Comparison of ENCODE assay signal across 19 cellular contexts in the genomic region with DNA sequence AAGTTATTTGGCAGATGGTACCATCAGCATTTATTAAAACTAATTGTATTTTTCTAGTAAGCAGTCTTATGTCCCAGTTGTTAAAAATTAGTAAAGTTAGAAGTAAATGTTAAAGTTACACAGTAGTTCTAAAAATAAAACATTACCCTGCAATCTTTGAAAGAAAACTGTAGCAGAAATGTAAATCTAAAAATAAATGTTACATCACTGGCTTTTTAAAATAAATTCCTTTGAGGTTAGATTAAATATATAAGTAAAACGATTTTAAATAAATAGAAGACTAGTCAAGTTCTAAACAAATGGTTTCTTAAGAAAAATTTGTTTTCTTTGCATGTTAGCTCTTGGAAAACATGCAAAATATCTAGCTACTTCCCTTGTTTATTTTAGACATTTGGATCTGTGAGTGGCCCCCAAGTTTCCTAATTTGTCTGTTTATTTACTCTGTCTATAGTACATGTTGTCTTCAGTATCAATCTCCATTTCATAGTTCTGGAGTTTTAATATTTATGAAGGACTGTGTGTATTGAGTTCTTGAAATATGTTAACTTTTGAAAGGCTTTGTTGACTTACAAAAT. TPM values are rescaled to one million over a fixed set of nuclear protein-coding genes. Genes with fewer than 3 reads are reported as not detected.
DNase-seq lines count a peak whose midpoint lies in the region; ATAC-seq and TF ChIP-seq lines count a peak whose summit lies in the region.
"Had no signal": no experiment of that assay in that cellular context is flagged by ENCODE, and none has a peak within 500 bp of the region (broad histone marks: within the 10 kb centered on the region; RNA-seq: fewer than 3 reads in every experiment).

No MANE protein-coding gene starts in this region.

- H2AK5ac ChIP-seq in IMR-90 (ENCODE audit: low read depth, low read length): no peak overlapping the region

- H2BK20ac ChIP-seq in IMR-90 (ENCODE audit: low read depth, low read length): no peak overlapping the region

- TF ChIP-seq RAD21 in IMR-90 (IDR thresholded peaks at IDR 0.05; ENCODE audit: low read length): no peak

- no peaks in the 10 kb centered on the region for H3K79me2 ChIP-seq in parathyroid adenoma

- H3K4me1 ChIP-seq in IMR-90 (ENCODE audit: control insufficient read depth, insufficient read depth, low read length): no peaks in the 10 kb centered on the region
- H3K4me1 ChIP-seq in parathyroid adenoma: peaks cover 4% of the 10 kb centered on the region

- H3K27ac Mint-ChIP-seq in endothelial cell (ENCODE audit: unreplicated experiment): peak overlapping the region; percentile 72
- H3K27ac Mint-ChIP-seq: stimulated activated naive B cell treated with anti-CD40 and anti-IgM and Interleukin-4, amounts not matched to agents 10 μg/mL and 1 μg/mL and 100 μg/mL, for 72 hours had no signal

- H4K20me1 ChIP-seq in IMR-90 (ENCODE audit: insufficient read depth, low read length): peaks cover 4% of the 10 kb centered on the region; the same call in 1 of the 2 replicates

- no peaks in the 10 kb centered on the region for H3K9me1 ChIP-seq in IMR-90 (ENCODE audit: insufficient read depth, low read length)

- TF ChIP-seq CTCF in IMR-90 (conservative IDR thresholded peaks at IDR 0.05; ENCODE audit: low read depth, low read length) (no peak), endothelial cell (IDR thresholded peaks at IDR 0.05; ENCODE audit: unreplicated experiment) (no peak), parathyroid adenoma (IDR thresholded peaks at IDR 0.05) (no peak)

- H3K36me3 Mint-ChIP-seq in endothelial cell (ENCODE audit: low read depth, unreplicated experiment): no peaks in the 10 kb centered on the region
- H3K36me3 Mint-ChIP-seq: CD4-positive, CD25-positive, alpha-beta regulatory T cell had no signal

- H2BK120ac ChIP-seq in IMR-90 (ENCODE audit: low read depth, low read length): no peak overlapping the region

- no peak overlapping the region for H3K56ac ChIP-seq in IMR-90 (ENCODE audit: extremely low read depth, insufficient read depth, low read length)

- no peak overlapping the region for H4K8ac ChIP-seq in IMR-90 (ENCODE audit: low read depth in 2 of 2, low read length in 2 of 2)

- H3K4me3 ChIP-seq in IMR-90 (ENCODE audit: insufficient read depth, low read depth, low read length): no peak overlapping the region
- H3K4me3 ChIP-seq in parathyroid adenoma (ENCODE audit: low read depth, low read length): no peak overlapping the region
- H3K4me3 ChIP-seq: cardiac muscle cell had no signal

- no peak overlapping the region for H4K5ac ChIP-seq in IMR-90 (ENCODE audit: low read depth, low read length)

- no peak overlapping the region for H3K14ac ChIP-seq in IMR-90 (replicated peaks; ENCODE audit: low read depth, low read length)

- H3K4me1 Mint-ChIP-seq in endothelial cell (ENCODE audit: unreplicated experiment): no peaks in the 10 kb centered on the region

- no peak overlapping the region for H4K91ac ChIP-seq in IMR-90 (ENCODE audit: insufficient read depth, low read depth, low read length)

- POLR2A ChIA-PET in IMR-90 (lab: Charles Lee; ENCODE audit: unreplicated experiment): no interaction called here

- CTCF ChIA-PET in IMR-90 (lab: Yijun Ruan, JAX): interaction anchor here (1.1 kb wide), 1 partner anchor 9 kb away, joined by 4 read pairs; no protein-coding TSS in a partner anchor

- H3K79me1 ChIP-seq in IMR-90 (ENCODE audit: low read depth in 1 of 2, low read length in 2 of 2): no peaks in the 10 kb centered on the region; a peak in 1 of 4 replicates

- H3K4me2 ChIP-seq in IMR-90 (ENCODE audit: low read depth, low read length): 0 out of 2 replicates have a peak overlapping the region, but pooled peaks have one; percentile 39
- H3K4me2 ChIP-seq in parathyroid adenoma (ENCODE audit: low read length): peak overlapping the region; percentile 26

- H3K36me3 ChIP-seq in IMR-90 (ENCODE audit: control insufficient read depth, insufficient read depth, low read length): no peaks in the 10 kb centered on the region
- peaks cover 6% of the 10 kb centered on the region for H3K36me3 ChIP-seq in parathyroid adenoma (ENCODE audit: control insufficient read depth, insufficient read depth, low read length)
- H3K36me3 ChIP-seq: cardiac muscle cell had no signal

- H3K9me3 Mint-ChIP-seq in endothelial cell (ENCODE audit: unreplicated experiment): no peaks in the 10 kb centered on the region
- H3K9me3 Mint-ChIP-seq: CD4-positive, CD25-positive, alpha-beta regulatory T cell; stimulated activated naive B cell treated with anti-CD40 and anti-IgM and Interleukin-4, amounts not matched to agents 10 μg/mL and 1 μg/mL and 100 μg/mL, for 72 hours had no signal

- no peak overlapping the region; the same call in 1 of the 2 replicates for H3K4ac ChIP-seq in IMR-90 (ENCODE audit: low read depth, low read length)

- intact Hi-C loops in IMR-90 (cut with micrococcal nuclease): no loop called here

- H3K27ac ChIP-seq in IMR-90 (ENCODE audit: insufficient read depth, low read length): no peak overlapping the region
- H3K27ac ChIP-seq in parathyroid adenoma: no peak overlapping the region
- H3K27ac ChIP-seq: 22Rv1, cardiac muscle cell had no signal

- H3K27me3 ChIP-seq in IMR-90 (ENCODE audit: control insufficient read depth, insufficient read depth, low read length) (no peaks in the 10 kb centered on the region), parathyroid adenoma (ENCODE audit: control insufficient read depth, insufficient read depth, low read length) (no peaks in the 10 kb centered on the region)
- H3K27me3 ChIP-seq: cardiac muscle cell had no signal

- in situ Hi-C loops in IMR-90 (cut with MboI; ENCODE audit: low sequenced_read_pairs): no loop called here

- H3K9me3 ChIP-seq in IMR-90 (ENCODE audit: control insufficient read depth, insufficient read depth, low read length) (no peaks in the 10 kb centered on the region), parathyroid adenoma (ENCODE audit: control insufficient read depth, low read length) (no peaks in the 10 kb centered on the region)

- peak overlapping the region; percentile 33 for H2BK5ac ChIP-seq in IMR-90 (ENCODE audit: low read depth, low read length, poor library complexity, severe bottlenecking)

- no TSS peak for BruUV-seq in IMR-90 (replicated peaks; lab: Mats Ljungman, UMichigan)

- no peak overlapping the region for H3K4me3 Mint-ChIP-seq in endothelial cell (ENCODE audit: unreplicated experiment)
- H3K4me3 Mint-ChIP-seq: CD4-positive, CD25-positive, alpha-beta regulatory T cell; stimulated activated naive B cell treated with anti-CD40 and anti-IgM and Interleukin-4, amounts not matched to agents 10 μg/mL and 1 μg/mL and 100 μg/mL, for 72 hours had no signal

- H2AK9ac ChIP-seq in IMR-90 (replicated peaks; ENCODE audit: low read depth, low read length, poor library complexity): no peak overlapping the region

- no peak overlapping the region for H2BK15ac ChIP-seq in IMR-90 (ENCODE audit: low read depth, low read length)

- no peak overlapping the region for H2AFZ ChIP-seq in IMR-90 (replicated peaks; ENCODE audit: low read length, poor library complexity)
- H2AFZ ChIP-seq in parathyroid adenoma: no peak overlapping the region

- dilution Hi-C loops in IMR-90 (cut with HindIII; ENCODE audit: low sequenced_read_pairs, unreplicated experiment): no loop called here

- no peak overlapping the region for H3K9ac ChIP-seq in IMR-90 (ENCODE audit: low read depth, low read length)
- H3K9ac ChIP-seq in parathyroid adenoma: no peak overlapping the region

- no peak overlapping the region for H3K18ac ChIP-seq in IMR-90 (ENCODE audit: low read depth, low read length)

- DNase-seq in NOMO-1 treated with DMSO at 0.1 percent for 48 hours (lab: John Stamatoyannopoulos, UW; ENCODE audit: unreplicated experiment) (peak; percentile 33), NOMO-1 treated with dmso at 0.1 percent for 144 hours (lab: John Stamatoyannopoulos, UW; ENCODE audit: unreplicated experiment) (no peak), IMR-90 (peak; percentile 47), endothelial cell (ENCODE audit: low spot score) (no peak), T-helper 1 cell (no peak)
- no peak for DNase-seq in NK-92 treated with Interleukin-12 subunit alpha and Interleukin-12 subunit beta, amount 100 ng/mL, for 24 hours (lab: John Stamatoyannopoulos, UW)
- no peak for DNase-seq in activated CD4-positive, CD25-positive, alpha-beta regulatory T cell treated with anti-CD3 and anti-CD28 coated beads, Interleukin-2, amount 50 U/mL, for 72 hours
- DNase-seq: activated CD4-positive, alpha-beta T cell treated with anti-CD3 and anti-CD28 coated beads for 48 hours; CD4-positive, CD25-positive, alpha-beta regulatory T cell; effector memory CD4-positive, alpha-beta T cell; EL; NCI-H1694; NCI-H446; SIG-M5; stimulated activated naive B cell treated with anti-CD40 and anti-IgM and Interleukin-4, amounts not matched to agents 10 μg/mL and 1 μg/mL and 100 μg/mL, for 72 hours; T-helper 9 cell had no signal

- WGBS in IMR-90 (ENCODE audit: extremely low coverage in 2 of 2, insufficient read length in 1 of 2), 2 experiments: no CpG with 5 or more reads among the region's 1 CpG

- H3K23ac ChIP-seq in IMR-90 (ENCODE audit: low read depth, low read length): no peak overlapping the region

- ATAC-seq in IMR-90 (ENCODE audit: low read depth): peak; percentile 54
- ATAC-seq: stimulated activated naive B cell treated with anti-CD40 and anti-IgM and Interleukin-4, amounts not matched to agents 10 μg/mL and 1 μg/mL and 100 μg/mL, for 72 hours had no signal

- no peak for TF ChIP-seq POLR2A in IMR-90 (IDR thresholded peaks at IDR 0.05; ENCODE audit: low read depth, low read length)

- H3K27me3 Mint-ChIP-seq in endothelial cell (ENCODE audit: unreplicated experiment): peaks cover 2% of the 10 kb centered on the region
- H3K27me3 Mint-ChIP-seq: CD4-positive, CD25-positive, alpha-beta regulatory T cell; stimulated activated naive B cell treated with anti-CD40 and anti-IgM and Interleukin-4, amounts not matched to agents 10 μg/mL and 1 μg/mL and 100 μg/mL, for 72 hours had no signal

TF ChIP-seq in IMR-90, 13 proteins besides CTCF, POLR2A, EP300 and RAD21 (continues in another document):
- TF ChIP-seq SMC3 (IDR thresholded peaks at IDR 0.05; ENCODE audit: low read depth, low read length) (no peak), CEBPB (IDR thresholded peaks at IDR 0.05; ENCODE audit: low read depth, low read length) (no peak), RFX5 (IDR thresholded peaks at IDR 0.05; ENCODE audit: low read depth, low read length) (no peak), FOS (IDR thresholded peaks at IDR 0.05; ENCODE audit: low read depth, low read length) (no peak), MXI1 (IDR thresholded peaks at IDR 0.05; ENCODE audit: borderline replicate concordance, low read depth, low read length) (no peak)

RNA-seq across cellular contexts. Expression of a gene that starts 58.2 kb away (rescaled TPM):
- total RNA-seq in IMR-90 (2012; rRNA removed) (130 and 279 TPM in 2 replicates), endothelial cell (ENCODE audit: unreplicated experiment) (130 TPM)
- 63.2 and 87.5 TPM in 2 replicates for polyA plus RNA-seq in IMR-90 (2012; rRNA removed)
- polyA plus RNA-seq in IMR-90 (2012; cell fraction: cytosol; rRNA removed): 10.3 and 16.9 TPM in 2 replicates
- 45.0 and 212 TPM in 2 replicates for polyA plus RNA-seq in IMR-90 (2012; cell fraction: nucleus; rRNA removed; ENCODE audit: low replicate concordance)

Comparison
In these comparisons a context has a peak if more than half of its experiments do, and no peak if none do; other contexts are left out.
1. DNase-seq: peak in NOMO-1 treated with DMSO at 0.1 percent for 48 hours (single experiment) and IMR-90 (single experiment); none in NOMO-1 treated with dmso at 0.1 percent for 144 hours (single experiment), endothelial cell (single experiment), NK-92 treated with Interleukin-12 subunit alpha and Interleukin-12 subunit beta, amount 100 ng/mL, for 24 hours (single experiment), T-helper 1 cell (0 of 5) and activated CD4-positive, CD25-positive, alpha-beta regulatory T cell treated with anti-CD3 and anti-CD28 coated beads, Interleukin-2, amount 50 U/mL, for 72 hours (single experiment).